In the genomic region with DNA sequence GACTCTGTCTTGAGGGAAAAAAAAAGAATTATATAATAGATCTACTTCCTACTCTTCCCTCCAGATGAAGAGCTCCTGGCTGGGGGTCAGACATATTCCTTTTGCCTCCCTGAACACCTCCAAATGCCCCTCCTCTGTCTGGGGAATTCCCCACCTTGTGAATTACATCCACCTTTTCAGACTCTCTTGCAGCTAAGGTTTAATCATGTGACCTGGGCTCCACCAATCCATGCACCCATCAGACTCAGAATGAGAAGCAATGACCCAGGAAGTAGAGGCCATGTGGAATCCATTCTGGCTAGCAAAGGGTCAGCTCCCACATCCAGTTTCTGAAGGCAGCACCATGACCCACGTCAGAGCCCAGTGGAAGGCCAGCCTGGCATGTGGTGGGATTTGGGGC, we compare ENCODE assay signal across 7 cellular contexts.
"Had no signal": no experiment of that assay in that cellular context is flagged by ENCODE, and none has a peak within 500 bp of the region (broad histone marks: within the 10 kb centered on the region; RNA-seq: fewer than 3 reads in every experiment).

No MANE protein-coding gene starts in this region.

- H3K9ac ChIP-seq: GM23248 had no signal

- H3K36me3 ChIP-seq: HAP-1 had no signal

- H3K4me1 Mint-ChIP-seq: IgD-negative memory B cell had no signal

- H3K4me3 ChIP-seq: GM23248, HAP-1 had no signal

- H3K27ac ChIP-seq: GM23248 had no signal

- H3K4me3 Mint-ChIP-seq: HFFc6, IgD-negative memory B cell had no signal

- H3K9me3 Mint-ChIP-seq: IgD-negative memory B cell had no signal

- DNase-seq: GM23248, GOT3, HFFc6, KBM-7 had no signal

- ATAC-seq: HCT116 had no signal

- H2AFZ ChIP-seq: GM23248 had no signal

- H3K27ac Mint-ChIP-seq: HFFc6, IgD-negative memory B cell had no signal
